In the genomic region with DNA sequence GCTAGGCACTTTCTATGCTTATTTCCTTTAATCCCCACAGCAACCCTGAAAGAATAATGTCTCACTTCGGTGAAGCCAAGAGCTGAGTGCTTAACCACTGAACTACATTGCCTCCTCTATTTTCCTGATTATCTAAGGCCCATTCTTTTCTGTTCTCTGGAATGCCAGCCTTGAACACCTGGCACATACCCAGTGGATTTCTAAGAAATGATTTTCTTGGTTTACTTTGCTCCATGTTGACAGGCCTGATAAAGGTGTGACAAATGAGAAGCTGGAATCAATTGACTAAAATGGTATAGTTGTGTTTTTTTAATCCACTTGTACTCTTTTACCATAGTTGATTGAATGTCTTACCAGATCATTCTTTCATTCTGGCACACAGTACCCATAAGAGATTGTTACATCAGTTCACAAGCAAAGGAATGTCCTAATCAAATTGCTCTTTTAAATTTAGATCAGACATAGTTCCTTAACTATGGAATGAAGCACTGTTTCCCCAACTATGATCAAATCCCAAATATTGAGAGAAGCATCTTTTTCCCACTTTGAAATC, we compare ENCODE assay signal across 11 cellular contexts. TPM values are rescaled to one million over a fixed set of nuclear protein-coding genes. Genes with fewer than 3 reads are reported as not detected.
DNase-seq lines count a peak whose midpoint lies in the region; ATAC-seq and TF ChIP-seq lines count a peak whose summit lies in the region.
"Had no signal": no experiment of that assay in that cellular context is flagged by ENCODE, and none has a peak within 500 bp of the region (broad histone marks: within the 10 kb centered on the region; RNA-seq: fewer than 3 reads in every experiment).

No MANE protein-coding gene starts in this region.

- WGBS in mammary epithelial cell (ENCODE audit: low coverage, missing lambda C conversion rate): 0% methylated on average over 1 of the region's 1 CpG

- intact Hi-C loops in mammary epithelial cell (cut with micrococcal nuclease) (loop anchor here (5.0 kb wide), 2 partner anchors 857 to 1132 kb away; no protein-coding TSS in a partner anchor), breast epithelium (cut with DNase I; ENCODE audit: low total_unique reads) (loop anchor here (5.0 kb wide), 1 partner anchor 752 kb away; no protein-coding TSS in a partner anchor)

- DNase-seq in mammary epithelial cell (no peak), breast epithelium (ENCODE audit: low spot score in 2 of 2) (no peak), neural crest cell (ENCODE audit: low read depth, low spot score) (no peak), activated gamma-delta T cell treated with Interleukin-2 at 50 U/mL for 16 hours (no peak), caudate nucleus (lab: John Stamatoyannopoulos, UW) (no peak), HEK293T (ENCODE audit: extremely low spot score) (no peak)

- peaks cover 46% of the 10 kb centered on the region for H3K4me1 Mint-ChIP-seq in brain
- H3K4me1 Mint-ChIP-seq in neural crest cell: peaks cover 45% of the 10 kb centered on the region

- no peak overlapping the region for H3K4me3 Mint-ChIP-seq in brain
- H3K4me3 Mint-ChIP-seq in neural crest cell: peak overlapping the region; percentile 43
- H3K4me3 Mint-ChIP-seq: CD4-positive, alpha-beta memory T cell; GM23338 had no signal

- H3K36me3 ChIP-seq in mammary epithelial cell (ENCODE audit: insufficient read depth, low read length) (no peaks in the 10 kb centered on the region), breast epithelium (no peaks in the 10 kb centered on the region)

- H3K27ac ChIP-seq in mammary epithelial cell (ENCODE audit: insufficient read depth, low read depth, low read length) (no peak overlapping the region), breast epithelium (no peak overlapping the region), caudate nucleus (ENCODE audit: low read depth, low read length) (no peak overlapping the region)
- H3K27ac ChIP-seq: 22Rv1 had no signal

- H3K4me1 ChIP-seq in mammary epithelial cell (ENCODE audit: insufficient read depth, low read length) (peaks cover 51% of the 10 kb centered on the region), breast epithelium (no peaks in the 10 kb centered on the region)

- TF ChIP-seq CTCF in mammary epithelial cell (conservative IDR thresholded peaks at IDR 0.05 in 1 of 2, IDR thresholded peaks at IDR 0.05 in 1 of 2; ENCODE audit: extremely low read depth in 1 of 2, insufficient read depth in 1 of 2, low read depth in 1 of 2, low read length in 2 of 2) (no peak), breast epithelium (IDR thresholded peaks at IDR 0.05) (no peak), brain (conservative IDR thresholded peaks at IDR 0.05) (no peak), neural crest cell (conservative IDR thresholded peaks at IDR 0.05) (no peak)

- H3K36me3 Mint-ChIP-seq in brain: no peaks in the 10 kb centered on the region
- H3K36me3 Mint-ChIP-seq in neural crest cell (ENCODE audit: low read depth): no peaks in the 10 kb centered on the region
- H3K36me3 Mint-ChIP-seq: CD4-positive, alpha-beta memory T cell had no signal

- no TSS peak for BruUV-seq in mammary epithelial cell (replicated peaks; lab: Mats Ljungman, UMichigan)

- no peak for ATAC-seq in HG03135 (IDR thresholded peaks at IDR 0.05; ENCODE audit: unreplicated experiment)

- in situ Hi-C loops in mammary epithelial cell (cut with MboI; ENCODE audit: low sequenced_read_pairs in 2 of 2): loop anchor here (5.0 to 25.0 kb wide), 6 partner anchors 255 to 1062 kb away; no protein-coding TSS in a partner anchor

- H2AFZ ChIP-seq in mammary epithelial cell (ENCODE audit: low read depth, low read length): peak overlapping the region; percentile 48
- H2AFZ ChIP-seq: GM23338 had no signal

- no peak for TF ChIP-seq POLR2A in breast epithelium (IDR thresholded peaks at IDR 0.05)

- no peaks in the 10 kb centered on the region for H3K9me3 ChIP-seq in mammary epithelial cell (replicated peaks; ENCODE audit: insufficient read depth, low read length)
- no peaks in the 10 kb centered on the region for H3K9me3 ChIP-seq in breast epithelium

- no peak overlapping the region for H3K9ac ChIP-seq in mammary epithelial cell (ENCODE audit: insufficient read depth, low read length)

- H3K79me2 ChIP-seq in mammary epithelial cell (ENCODE audit: insufficient read depth, low read length): no peaks in the 10 kb centered on the region

- CTCF ChIA-PET in mammary epithelial cell (lab: Charles Lee; ENCODE audit: low non-redundant PET): no interaction called here
- CTCF ChIA-PET in HEK293T (lab: Yijun Ruan, JAX): interaction anchor here (0.6 to 1.3 kb wide), 8 partner anchors 11 to 1059 kb away, joined by 3 to 6 read pairs (median 4); no protein-coding TSS in a partner anchor

- H3K4me3 ChIP-seq in mammary epithelial cell (replicated peaks in 1 of 3; ENCODE audit: insufficient read depth in 1 of 3, low read depth in 2 of 3, low read length in 3 of 3) (no peak overlapping the region), breast epithelium (no peak overlapping the region)
- H3K4me3 ChIP-seq: GM23338 had no signal

- peak overlapping the region in 4 of 5 experiments; percentile 16 to 74 (median 29) for H3K27ac Mint-ChIP-seq in brain
- peak overlapping the region; percentile 4 for H3K27ac Mint-ChIP-seq in neural crest cell (ENCODE audit: unreplicated experiment)
- H3K27ac Mint-ChIP-seq: CD4-positive, alpha-beta memory T cell; GM23338 had no signal

- H3K9me3 Mint-ChIP-seq in brain (peaks cover 0 to 4% (median 0%) of the 10 kb centered on the region in 5 experiments), neural crest cell (no peaks in the 10 kb centered on the region)
- H3K9me3 Mint-ChIP-seq: CD4-positive, alpha-beta memory T cell; GM23338 had no signal

- no peaks in the 10 kb centered on the region for H4K20me1 ChIP-seq in mammary epithelial cell (ENCODE audit: insufficient read depth, low read length)

- dilution Hi-C loops in mammary epithelial cell (cut with HindIII; ENCODE audit: low sequenced_read_pairs): no loop called here

- no peaks in the 10 kb centered on the region for H3K27me3 ChIP-seq in mammary epithelial cell (ENCODE audit: insufficient read depth, low read length)
- H3K27me3 ChIP-seq in breast epithelium: no peaks in the 10 kb centered on the region

- H3K4me2 ChIP-seq in mammary epithelial cell (ENCODE audit: insufficient read depth, low read depth, low read length): no peak overlapping the region
- H3K4me2 ChIP-seq: GM23338 had no signal

- POLR2A ChIA-PET in HEK293T (lab: Yijun Ruan, JAX): no interaction called here

- no peaks in the 10 kb centered on the region for H3K27me3 Mint-ChIP-seq in brain
- H3K27me3 Mint-ChIP-seq in neural crest cell (ENCODE audit: low read depth): no peaks in the 10 kb centered on the region

TF ChIP-seq in HEK293T, 16 proteins besides CTCF, POLR2A, EP300 and RAD21:
- TF ChIP-seq L3MBTL2 (conservative IDR thresholded peaks at IDR 0.05): no peak
- no peak for TF ChIP-seq SUZ12 (IDR thresholded peaks at IDR 0.05)
- no peak for TF ChIP-seq LEF1 (IDR thresholded peaks at IDR 0.05; ENCODE audit: borderline replicate concordance)
- no peak for TF ChIP-seq ELF4 (IDR thresholded peaks at IDR 0.05)
- no peak for TF ChIP-seq BHLHE40 (IDR thresholded peaks at IDR 0.05; ENCODE audit: borderline replicate concordance)
- TF ChIP-seq FOXK2 (IDR thresholded peaks at IDR 0.05): no peak
- TF ChIP-seq HDGF (IDR thresholded peaks at IDR 0.05; ENCODE audit: borderline replicate concordance): no peak
- no peak for TF ChIP-seq NFRKB (IDR thresholded peaks at IDR 0.05)
- TF ChIP-seq FOXA1 (IDR thresholded peaks at IDR 0.05): no peak
- TF ChIP-seq TARDBP (IDR thresholded peaks at IDR 0.05): no peak

RNA-seq across cellular contexts. Expression of gene ENC1, which starts 9.0 kb away (rescaled TPM):
- total RNA-seq in mammary epithelial cell: 100 to 1,000 TPM in 1 of 2 donors, 10 to 100 TPM in 1; 42.4 to 392 TPM
- 41.6 TPM for polyA plus RNA-seq in mammary epithelial cell
- polyA minus RNA-seq in mammary epithelial cell: 117 TPM
- total RNA-seq in breast epithelium: 10 to 100 TPM in 2 of 3 donors, 1 to 10 TPM in 1; 8.3 to 16.7 (median 13.8) TPM
- 156 TPM for polyA plus RNA-seq in brain (ENCODE audit: insufficient read depth, low read depth, low replicate concordance)
- total RNA-seq in neural crest cell: 130 and 135 TPM in 2 replicates

RNA-seq across cellular contexts. Expression of gene HEXB, which starts 35.5 kb away (rescaled TPM):
- 100 to 1,000 TPM; 101 to 122 TPM for total RNA-seq in mammary epithelial cell
- 81.6 TPM for polyA plus RNA-seq in mammary epithelial cell
- 109 TPM for polyA minus RNA-seq in mammary epithelial cell
- total RNA-seq in breast epithelium: 100 to 1,000 TPM; 123 to 218 (median 145) TPM
- polyA plus RNA-seq in brain (ENCODE audit: insufficient read depth, low read depth, low replicate concordance): 33.4 TPM
- total RNA-seq in neural crest cell: 50.8 and 54.3 TPM in 2 replicates
